In genomic region chr13:105616313-105617075, GRCh38 we compare ENCODE assay signal across 16 cellular contexts.
"Had no signal": no experiment of that assay in that cellular context is flagged by ENCODE, and none has a peak within 500 bp of the region (broad histone marks: within the 10 kb centered on the region; RNA-seq: fewer than 3 reads in every experiment).

No MANE protein-coding gene starts in this region.

- ATAC-seq: left colon, T-helper 17 cell, upper lobe of right lung had no signal

- H3K27ac ChIP-seq: adrenal gland, brain microvascular endothelial cell, esophagus muscularis mucosa, heart left ventricle, upper lobe of right lung had no signal

- H3K27me3 ChIP-seq: adrenal gland, brain microvascular endothelial cell, esophagus muscularis mucosa, heart left ventricle, upper lobe of right lung had no signal

- H3K36me3 ChIP-seq: adrenal gland, brain microvascular endothelial cell, esophagus muscularis mucosa, heart left ventricle, upper lobe of right lung had no signal

- FAIRE-seq: frontal cortex had no signal

- H3K9me3 ChIP-seq: adrenal gland, esophagus muscularis mucosa, heart left ventricle, upper lobe of right lung had no signal

- H3K4me1 ChIP-seq: adrenal gland, esophagus muscularis mucosa, heart left ventricle, upper lobe of right lung had no signal

- H3K27ac Mint-ChIP-seq: activated naive CD4-positive, alpha-beta T cell treated with anti-CD3 and anti-CD28 coated beads, Interleukin-2, amount 10 ng/mL, durations not matched to agents 7 days and 5 days; activated T-helper 2 cell treated with anti-CD3 and anti-CD28 coated beads, Interferon-gamma antibody, Interleukin-2, Interleukin-4, amounts not matched to agents 10 μg/mL and 5 μg/mL and 100 μg/mL, durations not matched to agents 14 hours and 24 hours and 36 hours; endodermal cell; nephron progenitor cell; T-helper 17 cell had no signal

- H3K36me3 Mint-ChIP-seq: activated naive CD4-positive, alpha-beta T cell treated with anti-CD3 and anti-CD28 coated beads, Interleukin-2, amount 10 ng/mL, durations not matched to agents 7 days and 5 days had no signal

- H3K4me3 ChIP-seq: adrenal gland, esophagus muscularis mucosa, heart left ventricle, upper lobe of right lung had no signal

- H3K4me3 Mint-ChIP-seq: activated naive CD4-positive, alpha-beta T cell treated with anti-CD3 and anti-CD28 coated beads, Interleukin-2, amount 10 ng/mL, durations not matched to agents 7 days and 5 days; endodermal cell; nephron progenitor cell; T-helper 17 cell had no signal

- DNase-seq: activated CD4-positive, alpha-beta T cell treated with anti-CD3 and anti-CD28 coated beads, Interleukin-2, amount 50 U/mL, for 1 hour; activated naive CD4-positive, alpha-beta T cell treated with anti-CD3 and anti-CD28 coated beads, Interleukin-2, amount 10 ng/mL, durations not matched to agents 7 days and 5 days; activated T-cell treated with anti-CD3 and anti-CD28 coated beads for 4 hours; adrenal gland; brain microvascular endothelial cell; endodermal cell; heart left ventricle; left colon; nephron progenitor cell; stimulated activated CD4-positive, alpha-beta T cell treated with anti-CD3 and anti-CD28 coated beads, Interleukin-12 subunit alpha, Interleukin-12 subunit beta, amount 100 ng/mL, for 4 hours; stimulated activated naive CD4-positive, alpha-beta T cell; T-helper 17 cell; upper lobe of right lung had no signal

- H3K27me3 Mint-ChIP-seq: activated naive CD4-positive, alpha-beta T cell treated with anti-CD3 and anti-CD28 coated beads, Interleukin-2, amount 10 ng/mL, durations not matched to agents 7 days and 5 days; T-helper 17 cell had no signal

- H3K4me1 Mint-ChIP-seq: activated naive CD4-positive, alpha-beta T cell treated with anti-CD3 and anti-CD28 coated beads, Interleukin-2, amount 10 ng/mL, durations not matched to agents 7 days and 5 days; nephron progenitor cell; T-helper 17 cell had no signal

- H3K9me3 Mint-ChIP-seq: activated naive CD4-positive, alpha-beta T cell treated with anti-CD3 and anti-CD28 coated beads, Interleukin-2, amount 10 ng/mL, durations not matched to agents 7 days and 5 days; activated T-helper 2 cell treated with anti-CD3 and anti-CD28 coated beads, Interferon-gamma antibody, Interleukin-2, Interleukin-4, amounts not matched to agents 10 μg/mL and 5 μg/mL and 100 μg/mL, durations not matched to agents 14 hours and 24 hours and 36 hours; endodermal cell; nephron progenitor cell had no signal
